In the genomic region with DNA sequence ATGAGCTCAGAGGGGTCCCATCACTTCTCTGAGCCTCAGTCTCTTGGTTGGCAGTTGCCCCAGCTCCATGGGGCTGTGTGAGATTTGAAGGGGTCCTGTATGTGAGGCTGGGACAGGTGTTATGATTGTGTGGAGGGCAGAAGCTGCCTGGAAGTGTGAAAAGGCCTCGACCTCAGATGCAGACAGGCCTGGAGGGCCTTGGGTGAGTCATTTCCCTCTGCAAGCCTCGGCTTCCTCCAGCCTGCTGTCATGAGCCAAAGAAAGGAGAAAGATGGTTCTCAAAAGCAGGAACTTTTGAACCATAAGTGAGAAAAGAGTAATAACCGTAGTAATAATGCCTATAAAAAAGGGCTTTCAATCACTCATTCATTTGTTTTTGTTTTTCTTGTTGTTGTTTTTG, we compare ENCODE assay signal across 1 cellular context.
A peak's percentile ranks its signal among the peaks of the same experiment; 100 is the strongest.
TF ChIP-seq lines count a peak whose summit lies in the region.

No MANE protein-coding gene starts in this region.

TF ChIP-seq in A549, 52 proteins besides CTCF, POLR2A, EP300 and RAD21 (continued from another document):
- TF ChIP-seq, protein P1, sequence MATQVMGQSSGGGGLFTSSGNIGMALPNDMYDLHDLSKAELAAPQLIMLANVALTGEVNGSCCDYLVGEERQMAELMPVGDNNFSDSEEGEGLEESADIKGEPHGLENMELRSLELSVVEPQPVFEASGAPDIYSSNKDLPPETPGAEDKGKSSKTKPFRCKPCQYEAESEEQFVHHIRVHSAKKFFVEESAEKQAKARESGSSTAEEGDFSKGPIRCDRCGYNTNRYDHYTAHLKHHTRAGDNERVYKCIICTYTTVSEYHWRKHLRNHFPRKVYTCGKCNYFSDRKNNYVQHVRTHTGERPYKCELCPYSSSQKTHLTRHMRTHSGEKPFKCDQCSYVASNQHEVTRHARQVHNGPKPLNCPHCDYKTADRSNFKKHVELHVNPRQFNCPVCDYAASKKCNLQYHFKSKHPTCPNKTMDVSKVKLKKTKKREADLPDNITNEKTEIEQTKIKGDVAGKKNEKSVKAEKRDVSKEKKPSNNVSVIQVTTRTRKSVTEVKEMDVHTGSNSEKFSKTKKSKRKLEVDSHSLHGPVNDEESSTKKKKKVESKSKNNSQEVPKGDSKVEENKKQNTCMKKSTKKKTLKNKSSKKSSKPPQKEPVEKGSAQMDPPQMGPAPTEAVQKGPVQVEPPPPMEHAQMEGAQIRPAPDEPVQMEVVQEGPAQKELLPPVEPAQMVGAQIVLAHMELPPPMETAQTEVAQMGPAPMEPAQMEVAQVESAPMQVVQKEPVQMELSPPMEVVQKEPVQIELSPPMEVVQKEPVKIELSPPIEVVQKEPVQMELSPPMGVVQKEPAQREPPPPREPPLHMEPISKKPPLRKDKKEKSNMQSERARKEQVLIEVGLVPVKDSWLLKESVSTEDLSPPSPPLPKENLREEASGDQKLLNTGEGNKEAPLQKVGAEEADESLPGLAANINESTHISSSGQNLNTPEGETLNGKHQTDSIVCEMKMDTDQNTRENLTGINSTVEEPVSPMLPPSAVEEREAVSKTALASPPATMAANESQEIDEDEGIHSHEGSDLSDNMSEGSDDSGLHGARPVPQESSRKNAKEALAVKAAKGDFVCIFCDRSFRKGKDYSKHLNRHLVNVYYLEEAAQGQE (IDR thresholded peaks at IDR 0.05), result 0 out of 2 replicates have a peak, but pooled peaks have one; percentile 16
- peak; percentile 12; the same call in 1 of the 2 replicates for TF ChIP-seq FOSL2 (IDR thresholded peaks at IDR 0.05)
- TF ChIP-seq FOSL2 (CRISPR knock-in tag; IDR thresholded peaks at IDR 0.05), result peak; percentile 73
- no peak for TF ChIP-seq NPAS2 (CRISPR knock-in tag; IDR thresholded peaks at IDR 0.05; ENCODE audit: borderline replicate concordance)
